ENCODE assay signal across 9 cellular contexts in genomic region chr2:190979906-190980629, GRCh38. TPM values are rescaled to one million over a fixed set of nuclear protein-coding genes. Genes with fewer than 3 reads are reported as not detected.
DNase-seq lines count a peak whose midpoint lies in the region; ATAC-seq and TF ChIP-seq lines count a peak whose summit lies in the region.
"Had no signal": no experiment of that assay in that cellular context is flagged by ENCODE, and none has a peak within 500 bp of the region (broad histone marks: within the 10 kb centered on the region; RNA-seq: fewer than 3 reads in every experiment).

No MANE protein-coding gene starts in this region.

- peak overlapping the region; percentile 30 for H3K27ac ChIP-seq in duodenal mucosa (ENCODE audit: low read depth, low read length)
- no peak overlapping the region for H3K27ac ChIP-seq in substantia nigra (ENCODE audit: low read depth, low read length, poor library complexity, severe bottlenecking)
- H3K27ac ChIP-seq in endodermal cell (ENCODE audit: low read depth, low read length), result no peak overlapping the region
- H3K27ac ChIP-seq: neutrophil had no signal

- peak; percentile 65 for DNase-seq in DMS153 (lab: John Stamatoyannopoulos, UW)
- DNase-seq in NCI-H2196 (lab: John Stamatoyannopoulos, UW; ENCODE audit: unreplicated experiment), result peak; percentile 90
- DNase-seq in non-pigmented ciliary epithelial cell (ENCODE audit: low read depth), result peak; percentile 86
- DNase-seq in substantia nigra (lab: John Stamatoyannopoulos, UW), result no peak
- no peak for DNase-seq in endodermal cell

- 90 to 92% methylated on average over 12 to 14 of the region's 14 CpGs for WGBS in endodermal cell (ENCODE audit: insufficient coverage in 1 of 2, insufficient read length in 1 of 2), 2 experiments

- H3K27ac Mint-ChIP-seq in endodermal cell, result no peak overlapping the region

- H3K9ac ChIP-seq in duodenal mucosa (ENCODE audit: low read depth in 1 of 2, low read length in 2 of 2) (no peak overlapping the region), endodermal cell (ENCODE audit: extremely low read depth, low read length, poor library complexity, severe bottlenecking) (no peak overlapping the region)

- no peak overlapping the region for H3K4me3 ChIP-seq in duodenal mucosa (ENCODE audit: low read depth in 1 of 2, low read length in 2 of 2)
- H3K4me3 ChIP-seq in endodermal cell (ENCODE audit: low read length), result no peak overlapping the region

- H3K36me3 ChIP-seq in duodenal mucosa (ENCODE audit: control insufficient read depth in 1 of 2, insufficient read depth in 2 of 2, low read length in 2 of 2) (peaks cover 77 to 96% of the 10 kb centered on the region in 2 donors), endodermal cell (ENCODE audit: control insufficient read depth, insufficient read depth, low read length) (peaks cover 99% of the 10 kb centered on the region)

- H3K27me3 ChIP-seq in duodenal mucosa (ENCODE audit: control insufficient read depth in 1 of 2, insufficient read depth in 2 of 2, low read length in 2 of 2) (no peaks in the 10 kb centered on the region), endodermal cell (ENCODE audit: control insufficient read depth, insufficient read depth, low read length, poor library complexity, severe bottlenecking) (no peaks in the 10 kb centered on the region)
- H3K27me3 ChIP-seq: neutrophil had no signal

- H3K9me3 ChIP-seq in duodenal mucosa (ENCODE audit: control insufficient read depth in 1 of 2, low read length in 2 of 2), result no peaks in the 10 kb centered on the region
- H3K9me3 ChIP-seq in endodermal cell (ENCODE audit: control insufficient read depth, low read length), result peaks cover 15% of the 10 kb centered on the region
- H3K9me3 ChIP-seq: neutrophil had no signal

- H3K4me1 ChIP-seq in duodenal mucosa (ENCODE audit: control insufficient read depth in 1 of 2, insufficient read depth in 2 of 2, low read length in 2 of 2) (no peaks in the 10 kb centered on the region), endodermal cell (ENCODE audit: control insufficient read depth, insufficient read depth, low read length) (no peaks in the 10 kb centered on the region)

- no peaks in the 10 kb centered on the region for H3K27me3 Mint-ChIP-seq in endodermal cell (ENCODE audit: insufficient read depth)

- peaks cover 5% of the 10 kb centered on the region for H3K9me3 Mint-ChIP-seq in endodermal cell

- no peak for TF ChIP-seq CTCF in endodermal cell (conservative IDR thresholded peaks at IDR 0.05)

- peaks cover 94% of the 10 kb centered on the region for H3K36me3 Mint-ChIP-seq in endodermal cell (ENCODE audit: low read depth)

- peaks cover 17% of the 10 kb centered on the region for H3K4me1 Mint-ChIP-seq in endodermal cell

- no peak overlapping the region for H3K4me3 Mint-ChIP-seq in endodermal cell

- no peak for ATAC-seq in HG02840 (IDR thresholded peaks at IDR 0.05; ENCODE audit: low FRiP score, unreplicated experiment)
- no peak for ATAC-seq in HG03097 (IDR thresholded peaks at IDR 0.05; ENCODE audit: low FRiP score, unreplicated experiment)

RNA-seq across cellular contexts. Expression of gene STAT1, which starts 33.9 kb away (rescaled TPM):
- 10 to 100 TPM; 48.3 to 74.4 TPM for total RNA-seq in endodermal cell
- polyA plus RNA-seq in endodermal cell (2013, experiment 1 of 2), result 41.6 TPM
- polyA plus RNA-seq in endodermal cell (2013, experiment 2 of 2), result 42.0 TPM

Comparison
In these comparisons a context has a peak if more than half of its experiments do, and no peak if none do; other contexts are left out.
1. DNase-seq: peak in DMS153 (single experiment), NCI-H2196 (single experiment) and non-pigmented ciliary epithelial cell (single experiment); none in substantia nigra (0 of 49) and endodermal cell (single experiment).